In the genomic region with DNA sequence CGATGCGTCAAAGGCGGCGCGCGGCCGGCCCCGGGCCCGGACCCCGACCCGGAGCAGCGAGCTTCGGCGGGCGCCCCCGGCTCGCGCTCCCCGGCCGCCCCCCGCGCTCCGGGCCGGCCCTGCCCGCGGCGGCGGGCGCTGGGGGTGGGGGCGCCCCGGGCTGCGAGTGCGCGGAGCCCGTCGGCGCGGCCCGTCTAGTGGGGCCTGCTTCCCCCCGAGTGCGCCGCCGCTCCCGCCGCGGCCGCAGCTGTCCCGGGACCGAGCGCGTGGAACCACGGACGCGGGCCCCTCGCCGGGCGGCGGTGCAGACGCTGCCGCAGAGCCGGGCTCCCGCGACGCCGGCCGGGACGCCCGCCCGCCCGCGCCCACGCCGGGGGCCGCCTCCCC, we compare ENCODE assay signal across 8 cellular contexts. TPM values are rescaled to one million over a fixed set of nuclear protein-coding genes. Genes with fewer than 3 reads are reported as not detected.
A peak's percentile ranks its signal among the peaks of the same experiment; 100 is the strongest.
DNase-seq lines count a peak whose midpoint lies in the region; ATAC-seq and TF ChIP-seq lines count a peak whose summit lies in the region.

No MANE protein-coding gene starts in this region.

- peak overlapping the region; percentile 38; the same call in 1 of the 2 replicates for H3K4me2 ChIP-seq in PC-9

- CTCF ChIA-PET in activated CD4-positive, alpha-beta T cell treated with anti-CD3 and anti-CD28 coated beads for 36 hours (lab: Charles Lee): interaction anchor here (0.5 to 2.0 kb wide), 4 partner anchors 24 to 217 kb away, joined by 3 to 8 read pairs (median 4); no protein-coding TSS in a partner anchor
- CTCF ChIA-PET in PC-9 (lab: Charles Lee): no interaction called here

- no TSS peak for BruUV-seq in PC-9 (replicated peaks; lab: Mats Ljungman, UMichigan)

- no peaks in the 10 kb centered on the region for H3K9me2 ChIP-seq in PC-9 (ENCODE audit: insufficient read depth)

- H4K20me1 ChIP-seq in PC-9 (ENCODE audit: insufficient read depth): no peaks in the 10 kb centered on the region; the same call in 1 of the 2 replicates

- no peaks in the 10 kb centered on the region for H3K9me3 ChIP-seq in PC-9 (ENCODE audit: insufficient read depth, low read depth)

- H3K79me2 ChIP-seq in PC-9 (ENCODE audit: low read depth): no peaks in the 10 kb centered on the region

- DNase-seq in activated CD4-positive, alpha-beta T cell treated with anti-CD3 and anti-CD28 coated beads for 36 hours: no peak
- DNase-seq in activated CD4-positive, alpha-beta T cell treated with anti-CD3 and anti-CD28 coated beads, Interleukin-2, amount 50 U/mL, for 1 hour: no peak
- DNase-seq in PC-9 (no peak), glutamatergic neuron (no peak), NCI-H146 (lab: John Stamatoyannopoulos, UW) (no peak), AG20443 (ENCODE audit: low spot score) (no peak)
- DNase-seq in stimulated activated effector memory CD8-positive, alpha-beta T cell treated with anti-CD3 and anti-CD28 coated beads, Interleukin-12 subunit alpha, Interleukin-12 subunit beta, amount 100 ng/mL, for 72 hours (ENCODE audit: low spot score in 2 of 2): no peak

- no peak overlapping the region for H3K4me3 ChIP-seq in PC-9

- H3K27ac Mint-ChIP-seq in activated CD4-positive, alpha-beta T cell treated with anti-CD3 and anti-CD28 coated beads for 36 hours: no peak overlapping the region
- H3K27ac Mint-ChIP-seq in glutamatergic neuron (ENCODE audit: unreplicated experiment): no peak overlapping the region
- no peak overlapping the region for H3K27ac Mint-ChIP-seq in stimulated activated effector memory CD8-positive, alpha-beta T cell treated with anti-CD3 and anti-CD28 coated beads, Interleukin-12 subunit alpha, Interleukin-12 subunit beta, amount 100 ng/mL, for 72 hours

- H3K27ac ChIP-seq in PC-9: no peak overlapping the region

- H3K36me3 Mint-ChIP-seq in activated CD4-positive, alpha-beta T cell treated with anti-CD3 and anti-CD28 coated beads for 36 hours (ENCODE audit: low read depth): peaks cover 5% of the 10 kb centered on the region
- peaks cover 6% of the 10 kb centered on the region for H3K36me3 Mint-ChIP-seq in glutamatergic neuron (ENCODE audit: unreplicated experiment)
- peaks cover 10% of the 10 kb centered on the region for H3K36me3 Mint-ChIP-seq in stimulated activated effector memory CD8-positive, alpha-beta T cell treated with anti-CD3 and anti-CD28 coated beads, Interleukin-12 subunit alpha, Interleukin-12 subunit beta, amount 100 ng/mL, for 72 hours

- H3F3A ChIP-seq in PC-9 (ENCODE audit: insufficient read depth, low read depth): no peaks in the 10 kb centered on the region

- POLR2A ChIA-PET in activated CD4-positive, alpha-beta T cell treated with anti-CD3 and anti-CD28 coated beads for 36 hours (lab: Charles Lee): no interaction called here
- POLR2A ChIA-PET in PC-9 (lab: Charles Lee; ENCODE audit: unreplicated experiment): no interaction called here

- peak overlapping the region; percentile 69 for H3K4me3 Mint-ChIP-seq in activated CD4-positive, alpha-beta T cell treated with anti-CD3 and anti-CD28 coated beads for 36 hours
- H3K4me3 Mint-ChIP-seq in glutamatergic neuron (ENCODE audit: unreplicated experiment): peak overlapping the region; percentile 67
- H3K4me3 Mint-ChIP-seq in stimulated activated effector memory CD8-positive, alpha-beta T cell treated with anti-CD3 and anti-CD28 coated beads, Interleukin-12 subunit alpha, Interleukin-12 subunit beta, amount 100 ng/mL, for 72 hours: peak overlapping the region; percentile 61

- no peaks in the 10 kb centered on the region for H3K4me1 ChIP-seq in PC-9 (replicated peaks; ENCODE audit: insufficient read depth)

- no peaks in the 10 kb centered on the region for H3K27me3 ChIP-seq in PC-9 (ENCODE audit: insufficient read depth, low read depth)

- H3K27me3 Mint-ChIP-seq in activated CD4-positive, alpha-beta T cell treated with anti-CD3 and anti-CD28 coated beads for 36 hours: peaks cover 7% of the 10 kb centered on the region
- peaks cover 10% of the 10 kb centered on the region for H3K27me3 Mint-ChIP-seq in glutamatergic neuron (ENCODE audit: unreplicated experiment)

- no peak overlapping the region for H2AFZ ChIP-seq in PC-9

- peaks cover 40% of the 10 kb centered on the region for H3K4me1 Mint-ChIP-seq in activated CD4-positive, alpha-beta T cell treated with anti-CD3 and anti-CD28 coated beads for 36 hours
- H3K4me1 Mint-ChIP-seq in glutamatergic neuron (ENCODE audit: low read depth, unreplicated experiment): peaks cover 29% of the 10 kb centered on the region
- H3K4me1 Mint-ChIP-seq in stimulated activated effector memory CD8-positive, alpha-beta T cell treated with anti-CD3 and anti-CD28 coated beads, Interleukin-12 subunit alpha, Interleukin-12 subunit beta, amount 100 ng/mL, for 72 hours: peaks cover 48% of the 10 kb centered on the region

- H3K9me3 Mint-ChIP-seq in activated CD4-positive, alpha-beta T cell treated with anti-CD3 and anti-CD28 coated beads for 36 hours (ENCODE audit: low read depth): no peaks in the 10 kb centered on the region
- H3K9me3 Mint-ChIP-seq in glutamatergic neuron (ENCODE audit: unreplicated experiment): peaks cover 3% of the 10 kb centered on the region
- H3K9me3 Mint-ChIP-seq in stimulated activated effector memory CD8-positive, alpha-beta T cell treated with anti-CD3 and anti-CD28 coated beads, Interleukin-12 subunit alpha, Interleukin-12 subunit beta, amount 100 ng/mL, for 72 hours: no peaks in the 10 kb centered on the region

- peak; percentile 23 for ATAC-seq in activated CD4-positive, alpha-beta T cell treated with anti-CD3 and anti-CD28 coated beads for 36 hours
- ATAC-seq in stimulated activated effector memory CD8-positive, alpha-beta T cell treated with anti-CD3 and anti-CD28 coated beads, Interleukin-12 subunit alpha, Interleukin-12 subunit beta, amount 100 ng/mL, for 72 hours: peak; percentile 42
- ATAC-seq in HG03565 (IDR thresholded peaks at IDR 0.05; ENCODE audit: unreplicated experiment): no peak

- no peaks in the 10 kb centered on the region for H3K36me3 ChIP-seq in PC-9 (ENCODE audit: low read depth)

- TF ChIP-seq CTCF in PC-9 (conservative IDR thresholded peaks at IDR 0.05): no peak
- TF ChIP-seq CTCF in glutamatergic neuron (IDR thresholded peaks at IDR 0.05; ENCODE audit: partially characterized antibody, unreplicated experiment): no peak

- intact Hi-C loops in activated CD4-positive, alpha-beta T cell treated with anti-CD3 and anti-CD28 coated beads for 36 hours (cut with DNase I, micrococcal nuclease): loop anchor here (1.0 to 10.0 kb wide), 13 partner anchors 51 to 1094 kb away; a partner anchor contains a TSS
- intact Hi-C loops in PC-9 (cut with micrococcal nuclease; ENCODE audit: unreplicated experiment): loop anchor here (2.0 kb wide), 1 partner anchor 139 kb away; no protein-coding TSS in a partner anchor

RNA-seq across cellular contexts. Expression of a gene that starts 0.3 kb away (rescaled TPM):
- total RNA-seq in activated CD4-positive, alpha-beta T cell treated with anti-CD3 and anti-CD28 coated beads for 36 hours: 1 to 10 TPM; 5.3 to 6.2 TPM
- total RNA-seq in PC-9 (2021) (9.8 and 10.5 TPM in 2 replicates), glutamatergic neuron (ENCODE audit: unreplicated experiment) (30.4 TPM)
